15 cellular contexts compared by ENCODE assay signal in genomic region chr4:44326716-44327115, GRCh38.
DNase-seq lines count a peak whose midpoint lies in the region; ATAC-seq and TF ChIP-seq lines count a peak whose summit lies in the region.
"Had no signal": no experiment of that assay in that cellular context is flagged by ENCODE, and none has a peak within 500 bp of the region (broad histone marks: within the 10 kb centered on the region; RNA-seq: fewer than 3 reads in every experiment).

No MANE protein-coding gene starts in this region.

- no peak overlapping the region for H3K27ac ChIP-seq in left ventricle myocardium inferior (replicated peaks)
- H3K27ac ChIP-seq in lower lobe of right lung: no peak overlapping the region

- intact Hi-C loops in Right ventricle myocardium inferior (cut with DNase I) (no loop called here), left ventricle myocardium inferior (cut with micrococcal nuclease) (no loop called here), lower lobe of right lung (cut with DNase I) (no loop called here)

- no peak for DNase-seq in Right ventricle myocardium inferior (ENCODE audit: missing footprints)
- no peak for DNase-seq in left ventricle myocardium inferior
- peak; percentile 1 to 3 for DNase-seq in cardiac fibroblast (ENCODE audit: low read depth in 2 of 2)
- peak; percentile 18 for DNase-seq in fibroblast of villous mesenchyme (ENCODE audit: low read depth)
- no peak for DNase-seq in lower lobe of right lung
- DNase-seq: AML-193; CD4-positive, CD25-positive, alpha-beta regulatory T cell; DND-41; NCI-H1417 treated with DMSO at 0.1 percent for 48 hours; NCI-H2081 treated with DMSO at 0.1 percent for 48 hours; NCI-H774; SIG-M5 had no signal

- ATAC-seq in Right ventricle myocardium inferior (peak; percentile 37), lower lobe of right lung (no peak), HG03442 (IDR thresholded peaks at IDR 0.05; ENCODE audit: unreplicated experiment) (no peak), GM19395 (IDR thresholded peaks at IDR 0.05; ENCODE audit: unreplicated experiment) (no peak)
- ATAC-seq: GM23338 had no signal

- H3K4me3 ChIP-seq in left ventricle myocardium inferior (no peak overlapping the region), cardiac fibroblast (replicated peaks in 1 of 2; ENCODE audit: low read depth in 2 of 2, low read length in 2 of 2) (no peak overlapping the region), fibroblast of villous mesenchyme (ENCODE audit: low read depth, low read length) (no peak overlapping the region), lower lobe of right lung (no peak overlapping the region)
- H3K4me3 ChIP-seq: GM23338 had no signal

- no peaks in the 10 kb centered on the region for H3K27me3 ChIP-seq in left ventricle myocardium inferior (ENCODE audit: low read depth)
- H3K27me3 ChIP-seq in lower lobe of right lung (ENCODE audit: low read depth): no peaks in the 10 kb centered on the region

- no peak for TF ChIP-seq CTCF in left ventricle myocardium inferior (IDR thresholded peaks at IDR 0.05; ENCODE audit: borderline replicate concordance)
- TF ChIP-seq CTCF in cardiac fibroblast (IDR thresholded peaks at IDR 0.05; ENCODE audit: low read depth, low read length): no peak
- no peak for TF ChIP-seq CTCF in fibroblast of villous mesenchyme (IDR thresholded peaks at IDR 0.05; ENCODE audit: insufficient read depth, low read depth, low read length)
- TF ChIP-seq CTCF in lower lobe of right lung (IDR thresholded peaks at IDR 0.05): no peak

- H3K36me3 ChIP-seq in left ventricle myocardium inferior (no peaks in the 10 kb centered on the region), lower lobe of right lung (no peaks in the 10 kb centered on the region)

- H3K9me3 ChIP-seq in left ventricle myocardium inferior (replicated peaks): no peaks in the 10 kb centered on the region
- no peaks in the 10 kb centered on the region for H3K9me3 ChIP-seq in lower lobe of right lung

- no peaks in the 10 kb centered on the region for H3K4me1 ChIP-seq in left ventricle myocardium inferior
- no peaks in the 10 kb centered on the region for H3K4me1 ChIP-seq in lower lobe of right lung

Comparison
In these comparisons a context has a peak if more than half of its experiments do, and no peak if none do; other contexts are left out.
1. DNase-seq: peak in cardiac fibroblast (2 of 2) and fibroblast of villous mesenchyme (single experiment); none in Right ventricle myocardium inferior (single experiment), left ventricle myocardium inferior (single experiment) and lower lobe of right lung (single experiment).